8 cellular contexts compared by ENCODE assay signal in genomic region chr17:57408064-57408811, GRCh38.
DNase-seq lines count a peak whose midpoint lies in the region; ATAC-seq and TF ChIP-seq lines count a peak whose summit lies in the region.

No MANE protein-coding gene starts in this region.

- H3K9me3 ChIP-seq in Loucy (ENCODE audit: insufficient read depth, low read depth, low read length) = no peaks in the 10 kb centered on the region
- no peaks in the 10 kb centered on the region for H3K9me3 ChIP-seq in mesenchymal stem cell (ENCODE audit: control insufficient read depth, low read length)

- H3K27ac Mint-ChIP-seq in activated B cell treated with CpG ODN at 0.5 μM for 24 hours = peak overlapping the region; percentile 74

- no peak overlapping the region for H2BK5ac ChIP-seq in mesenchymal stem cell (ENCODE audit: low read depth, low read length, poor library complexity, severe bottlenecking)

- peak overlapping the region in 1 of 2 experiments; percentile 56 for H2BK12ac ChIP-seq in mesenchymal stem cell (ENCODE audit: low read length in 2 of 2)

- H2AK5ac ChIP-seq in mesenchymal stem cell (ENCODE audit: low read length, severe bottlenecking) = no peak overlapping the region

- H3K9ac ChIP-seq in Loucy (ENCODE audit: low read depth, low read length, poor library complexity, severe bottlenecking) (peak overlapping the region; percentile 75), mesenchymal stem cell (ENCODE audit: low read length) (no peak overlapping the region)

- peak; percentile 46 for ATAC-seq in GM18909 (IDR thresholded peaks at IDR 0.05; ENCODE audit: poor library complexity, unreplicated experiment)
- peak; percentile 81 for ATAC-seq in activated B cell treated with CpG ODN at 0.5 μM for 24 hours (ENCODE audit: low read depth)
- ATAC-seq in GM18867 (IDR thresholded peaks at IDR 0.05; ENCODE audit: unreplicated experiment) = no peak
- no peak for ATAC-seq in HG02571 (IDR thresholded peaks at IDR 0.05; ENCODE audit: unreplicated experiment)

- TF ChIP-seq CTCF in Loucy (conservative IDR thresholded peaks at IDR 0.05; ENCODE audit: low read length) (no peak), activated B cell treated with CpG ODN at 0.5 μM for 24 hours (IDR thresholded peaks at IDR 0.05) (no peak)

- H3K4me1 Mint-ChIP-seq in activated B cell treated with CpG ODN at 0.5 μM for 24 hours = peaks cover 25% of the 10 kb centered on the region

- H2AFZ ChIP-seq in Loucy (ENCODE audit: low read length) = no peak overlapping the region
- H2AFZ ChIP-seq in mesenchymal stem cell (ENCODE audit: low read depth, low read length) = no peak overlapping the region

- H3K4me3 ChIP-seq in Loucy (ENCODE audit: low read length, poor library complexity, severe bottlenecking) (peak overlapping the region; percentile 45), mesenchymal stem cell (ENCODE audit: insufficient read depth in 1 of 2, low read depth in 1 of 2, low read length in 2 of 2) (no peak overlapping the region)

- H3K79me2 ChIP-seq in Loucy (ENCODE audit: insufficient read depth, low read length) = peaks cover 97% of the 10 kb centered on the region

- POLR2A ChIA-PET in activated B cell treated with CpG ODN at 0.5 μM for 24 hours (lab: Charles Lee) = interaction anchor here (0.9 kb wide), 1 partner anchor 12 kb away, joined by 3 read pairs; no protein-coding TSS in a partner anchor

- 70% methylated on average over 8 of the region's 13 CpGs for WGBS in mesenchymal stem cell

- intact Hi-C loops in activated B cell treated with CpG ODN at 0.5 μM for 24 hours (cut with micrococcal nuclease) = loop anchor here (5.0 to 10.0 kb wide), 3 partner anchors 34 to 337 kb away; partner anchors contain the start of genes CCDC182 and MSI2

- no peaks in the 10 kb centered on the region for H3K27me3 Mint-ChIP-seq in activated B cell treated with CpG ODN at 0.5 μM for 24 hours

- no peak overlapping the region for H4K91ac ChIP-seq in mesenchymal stem cell (ENCODE audit: low read length)

- H3F3A ChIP-seq in Loucy (ENCODE audit: low read depth) = peaks cover 5% of the 10 kb centered on the region; the same call in 1 of the 2 replicates

- H3K36me3 ChIP-seq in Loucy (ENCODE audit: insufficient read depth, low read length) (peaks cover 54% of the 10 kb centered on the region), mesenchymal stem cell (ENCODE audit: control insufficient read depth in 1 of 2, insufficient read depth in 2 of 2, low read depth in 1 of 2, low read length in 2 of 2) (peaks cover 0 to 8% of the 10 kb centered on the region in 2 experiments)

- H3K18ac ChIP-seq in mesenchymal stem cell (ENCODE audit: low read depth in 1 of 2, low read length in 2 of 2) = peak overlapping the region in 1 of 2 experiments; percentile 34

- CTCF ChIA-PET in activated B cell treated with CpG ODN at 0.5 μM for 24 hours (lab: Charles Lee) = interaction anchor here (0.7 to 2.9 kb wide), 3 partner anchors 44 to 262 kb away, joined by 3 to 16 read pairs (median 5); no protein-coding TSS in a partner anchor

- H3K36me3 Mint-ChIP-seq in activated B cell treated with CpG ODN at 0.5 μM for 24 hours (ENCODE audit: low read depth) = peaks cover 23% of the 10 kb centered on the region

- H3K4me1 ChIP-seq in Loucy (ENCODE audit: insufficient read depth, low read length, poor library complexity, severe bottlenecking) = peaks cover 52% of the 10 kb centered on the region
- H3K4me1 ChIP-seq in mesenchymal stem cell (ENCODE audit: control insufficient read depth, insufficient read depth, low read depth, low read length) = peaks cover 10% of the 10 kb centered on the region

- H3K9me3 Mint-ChIP-seq in activated B cell treated with CpG ODN at 0.5 μM for 24 hours = no peaks in the 10 kb centered on the region

- peak overlapping the region; percentile 62 for H3K4me2 ChIP-seq in Loucy (ENCODE audit: low read depth, low read length, poor library complexity, severe bottlenecking)
- no peak overlapping the region for H3K4me2 ChIP-seq in mesenchymal stem cell (ENCODE audit: low read length, poor library complexity, severe bottlenecking)

- H3K27me3 ChIP-seq in Loucy (ENCODE audit: insufficient read depth, low read length, poor library complexity, severe bottlenecking) (no peaks in the 10 kb centered on the region), mesenchymal stem cell (ENCODE audit: control insufficient read depth in 1 of 2, insufficient read depth in 1 of 2, low read length in 2 of 2) (no peaks in the 10 kb centered on the region)

- no peaks in the 10 kb centered on the region for H3K9me2 ChIP-seq in Loucy (replicated peaks; ENCODE audit: low read depth, low read length)

- no peak overlapping the region for H3K23ac ChIP-seq in mesenchymal stem cell (ENCODE audit: low read length in 2 of 2)

- H2BK120ac ChIP-seq in mesenchymal stem cell (ENCODE audit: low read depth, low read length) = no peak overlapping the region

- DNase-seq in Ammon's horn (ENCODE audit: low spot score) = peak; percentile 49
- no peak for DNase-seq in activated B cell treated with CpG ODN at 0.5 μM for 24 hours
- DNase-seq in mesenchymal stem cell = peak; percentile 12
- no peak for DNase-seq in A172 (ENCODE audit: low spot score)

- no peak overlapping the region for H3K27ac ChIP-seq in mesenchymal stem cell (ENCODE audit: low read length, poor library complexity, severe bottlenecking)

- peak overlapping the region in 1 of 2 experiments; percentile 4 for H3K4ac ChIP-seq in mesenchymal stem cell (ENCODE audit: low read depth in 1 of 2, low read length in 2 of 2)

- H3K14ac ChIP-seq in mesenchymal stem cell (ENCODE audit: low read length in 2 of 2) = no peak overlapping the region

- peak overlapping the region; percentile 3 for H4K8ac ChIP-seq in mesenchymal stem cell (ENCODE audit: low read length)

- peak overlapping the region; percentile 55 for H3K4me3 Mint-ChIP-seq in activated B cell treated with CpG ODN at 0.5 μM for 24 hours

- peaks cover 40% of the 10 kb centered on the region for H3K79me1 ChIP-seq in mesenchymal stem cell (replicated peaks; ENCODE audit: low read length, poor library complexity, severe bottlenecking)

- H4K20me1 ChIP-seq in Loucy (ENCODE audit: insufficient read depth, low read length, poor library complexity, severe bottlenecking) = peaks cover 28% of the 10 kb centered on the region

- H2BK15ac ChIP-seq in mesenchymal stem cell (ENCODE audit: low read depth, poor library complexity, severe bottlenecking) = no peak overlapping the region

Comparison
In these comparisons a context has a peak if more than half of its experiments do, and no peak if none do; other contexts are left out.
1. DNase-seq: peak in Ammon's horn (single experiment) and mesenchymal stem cell (single experiment); none in activated B cell treated with CpG ODN at 0.5 μM for 24 hours (single experiment) and A172 (single experiment).
2. ATAC-seq: peak in GM18909 (single experiment) and activated B cell treated with CpG ODN at 0.5 μM for 24 hours (single experiment); none in GM18867 (single experiment) and HG02571 (single experiment).